Comparison of ENCODE assay signal across 9 cellular contexts in the genomic region with DNA sequence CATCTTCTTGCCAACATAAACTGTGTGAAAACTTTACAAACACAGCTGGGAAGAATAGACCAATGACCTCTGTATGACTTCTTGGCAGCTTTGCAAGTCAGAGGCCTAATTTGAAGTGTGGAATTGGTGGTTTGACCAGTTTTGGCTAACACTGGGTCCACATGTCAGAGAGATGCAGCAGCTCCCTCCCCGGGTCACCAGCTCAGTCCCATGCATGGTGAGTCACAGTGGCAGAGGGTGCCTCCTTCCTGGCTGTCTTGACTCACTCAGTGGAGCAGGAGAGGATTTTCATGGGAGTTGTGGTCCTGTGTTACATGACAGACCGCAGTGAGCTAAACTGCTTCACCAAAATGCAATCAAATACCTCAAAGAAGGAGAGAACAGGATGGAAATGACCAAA. TPM values are rescaled to one million over a fixed set of nuclear protein-coding genes. Genes with fewer than 3 reads are reported as not detected.
DNase-seq lines count a peak whose midpoint lies in the region; ATAC-seq, FAIRE-seq and TF ChIP-seq lines count a peak whose summit lies in the region.
"Had no signal": no experiment of that assay in that cellular context is flagged by ENCODE, and none has a peak within 500 bp of the region (broad histone marks: within the 10 kb centered on the region; RNA-seq: fewer than 3 reads in every experiment).

No MANE protein-coding gene starts in this region.

- no peak for TF ChIP-seq POLR2A in GM12878 (IDR thresholded peaks at IDR 0.05; ENCODE audit: low read depth, low read length)

- in situ Hi-C loops in GM12878 (cut with MboI), result no loop called here

- WGBS in GM12878 (ENCODE audit: insufficient coverage, insufficient replicate concordance, low lambda C conversion rate, missing lambda C conversion rate), result 54% methylated on average over 2 of the region's 2 CpGs

- no peaks in the 10 kb centered on the region for H4K20me1 ChIP-seq in GM12878 (ENCODE audit: control insufficient read depth, insufficient read depth)

- no peak for TF ChIP-seq RAD21 in GM12878 (IDR thresholded peaks at IDR 0.05; ENCODE audit: insufficient read depth, low read depth, low read length)

- H3K36me3 ChIP-seq in GM12878 (ENCODE audit: control insufficient read depth in 2 of 2, insufficient read depth in 2 of 2, low read length in 1 of 2), result no peaks in the 10 kb centered on the region
- H3K36me3 ChIP-seq: heart right ventricle had no signal

- TF ChIP-seq CTCF in GM12878 (IDR thresholded peaks at IDR 0.05 in 2 of 3, conservative IDR thresholded peaks at IDR 0.05 in 1 of 3; ENCODE audit: control insufficient read depth in 2 of 3, extremely low read depth in 1 of 3, insufficient read depth in 1 of 3, low read depth in 3 of 3, low read length in 3 of 3), result no peak
- no peak for TF ChIP-seq CTCF in retinal pigment epithelial cell (conservative IDR thresholded peaks at IDR 0.05; ENCODE audit: low read depth, low read length)

- no peak overlapping the region for H3K9ac ChIP-seq in GM12878 (ENCODE audit: control insufficient read depth, insufficient read depth, low read length)

- no peaks in the 10 kb centered on the region for H3K79me2 ChIP-seq in GM12878 (ENCODE audit: control insufficient read depth, insufficient read depth, low read length)

- intact Hi-C loops in GM12878 (cut with micrococcal nuclease; ENCODE audit: unreplicated experiment), result no loop called here

- POLR2A ChIA-PET in GM12878 (lab: Charles Lee), result interaction anchor here (1.3 to 1.5 kb wide), 2 partner anchors 8 to 11 kb away, joined by 3 to 7 read pairs; a partner anchor contains a TSS

- ATAC-seq in GM18909 (IDR thresholded peaks at IDR 0.05; ENCODE audit: poor library complexity, unreplicated experiment), result peak; percentile 56
- peak; percentile 78 for ATAC-seq in HG03442 (IDR thresholded peaks at IDR 0.05; ENCODE audit: unreplicated experiment)
- peak; percentile 82 for ATAC-seq in GM12878
- no peak for ATAC-seq in HG02884 (IDR thresholded peaks at IDR 0.05; ENCODE audit: unreplicated experiment)

- peaks cover 4% of the 10 kb centered on the region for H3K9me3 ChIP-seq in GM12878 (replicated peaks; ENCODE audit: control insufficient read depth, insufficient read depth, low read length)
- H3K9me3 ChIP-seq: heart right ventricle had no signal

- CTCF ChIA-PET in GM12878 (lab: Yijun Ruan, JAX), result interaction anchor here (1.0 to 4.7 kb wide), 13 partner anchors 8 to 269 kb away, joined by 3 to 19 read pairs (median 5); a partner anchor contains a TSS

- H3K4me2 ChIP-seq in GM12878 (ENCODE audit: control insufficient read depth, insufficient read depth), result 0 out of 2 replicates have a peak overlapping the region, but pooled peaks have one; percentile 40

- H2AFZ ChIP-seq in GM12878 (ENCODE audit: control insufficient read depth, low read depth, low read length), result peak overlapping the region; percentile 16; the same call in 1 of the 2 replicates

- peaks cover 34% of the 10 kb centered on the region for H3K4me1 ChIP-seq in GM12878 (ENCODE audit: control insufficient read depth, insufficient read depth, low read length)

- peak; percentile 56 for FAIRE-seq in GM12878 (lab: Jason Lieb, UNC)

- H3K4me3 ChIP-seq in GM12878 (0 out of 2 replicates have a peak overlapping the region, but pooled peaks have one; percentile 6), retinal pigment epithelial cell (ENCODE audit: low read length) (no peak overlapping the region)
- H3K4me3 ChIP-seq: heart right ventricle had no signal

- no peaks in the 10 kb centered on the region for H3K27me3 ChIP-seq in GM12878 (replicated peaks in 1 of 2; ENCODE audit: control insufficient read depth in 2 of 2, insufficient read depth in 2 of 2, low read length in 1 of 2)
- H3K27me3 ChIP-seq: heart right ventricle had no signal

- BruUV-seq in GM12878 (replicated peaks; lab: Mats Ljungman, UMichigan), result no TSS peak

- RAD21 ChIA-PET in GM12878 (lab: Charles Lee; ENCODE audit: unreplicated experiment), result interaction anchor here (0.5 to 3.4 kb wide), 11 partner anchors 8 to 226 kb away, joined by 3 to 20 read pairs (median 6); a partner anchor contains a TSS

- H3K27ac ChIP-seq in GM12878 (ENCODE audit: control insufficient read depth, insufficient read depth), result peak overlapping the region; percentile 57

- SMC1A ChIA-PET in GM12878 (lab: Charles Lee; ENCODE audit: uncharacterized antibody, unreplicated experiment), result interaction anchor here (0.8 to 9.6 kb wide), 16 partner anchors 9 to 351 kb away, joined by 3 to 64 read pairs (median 4); no protein-coding TSS in a partner anchor

- TF ChIP-seq EP300 in GM12878 (IDR thresholded peaks at IDR 0.05; ENCODE audit: borderline replicate concordance in 1 of 2, control insufficient read depth in 1 of 2, low read depth in 2 of 2, low read length in 2 of 2), result peak; percentile 38 to 83; a peak in 3 of 4 replicates

- DNase-seq in GM12878 (ENCODE audit: low read depth, low spot score) (peak; percentile 85), retinal pigment epithelial cell (ENCODE audit: low read depth) (peak; percentile 69), NCI-H2227 treated with DMSO at 0.1 percent for 48 hours (lab: John Stamatoyannopoulos, UW) (no peak), NCI-H526 (lab: John Stamatoyannopoulos, UW) (no peak)
- DNase-seq in activated CD4-positive, alpha-beta T cell treated with anti-CD3 and anti-CD28 coated beads for 48 hours, result no peak
- DNase-seq: heart right ventricle had no signal

TF ChIP-seq in GM12878, 131 proteins besides CTCF, POLR2A, EP300 and RAD21 (continues in another document):
- TF ChIP-seq, protein P1, sequence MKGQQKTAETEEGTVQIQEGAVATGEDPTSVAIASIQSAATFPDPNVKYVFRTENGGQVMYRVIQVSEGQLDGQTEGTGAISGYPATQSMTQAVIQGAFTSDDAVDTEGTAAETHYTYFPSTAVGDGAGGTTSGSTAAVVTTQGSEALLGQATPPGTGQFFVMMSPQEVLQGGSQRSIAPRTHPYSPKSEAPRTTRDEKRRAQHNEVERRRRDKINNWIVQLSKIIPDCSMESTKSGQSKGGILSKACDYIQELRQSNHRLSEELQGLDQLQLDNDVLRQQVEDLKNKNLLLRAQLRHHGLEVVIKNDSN (IDR thresholded peaks at IDR 0.05; ENCODE audit: borderline replicate concordance, extremely low read length, insufficient read depth, low read depth, low read length), result no peak
- TF ChIP-seq POLR2AphosphoS5 (IDR thresholded peaks at IDR 0.05; ENCODE audit: low read length) (peak; percentile 38; the same call in 1 of the 2 replicates), SUPT20H (IDR thresholded peaks at IDR 0.05; ENCODE audit: borderline replicate concordance, control insufficient read depth, low read depth, low read length) (no peak), IKZF2 (IDR thresholded peaks at IDR 0.05) (peak; percentile 81 to 86), JUND (IDR thresholded peaks at IDR 0.05; ENCODE audit: low read depth, low read length) (0 out of 2 replicates have a peak, but pooled peaks have one; percentile 8), MTA2 (IDR thresholded peaks at IDR 0.05; ENCODE audit: low read depth) (peak; percentile 91), BHLHE40 (IDR thresholded peaks at IDR 0.05; ENCODE audit: borderline replicate concordance in 1 of 2, low read depth in 2 of 2, low read length in 1 of 2) (peak; percentile 42 to 49; a peak in 2 of 4 replicates), EED (IDR thresholded peaks at IDR 0.05; ENCODE audit: low read depth) (peak; percentile 53), MEF2B (IDR thresholded peaks at IDR 0.05; ENCODE audit: partially characterized antibody, poor library complexity, severe bottlenecking) (peak; percentile 46), FOS (IDR thresholded peaks at IDR 0.05; ENCODE audit: borderline replicate concordance, extremely low read depth, insufficient read length) (no peak), TBL1XR1 (IDR thresholded peaks at IDR 0.05; ENCODE audit: low read depth, low read length) (peak; percentile 56; the same call in 1 of the 2 replicates), SP1 (IDR thresholded peaks at IDR 0.05; ENCODE audit: low read depth, low read length) (peak; percentile 10)
- TF ChIP-seq, protein P2, sequence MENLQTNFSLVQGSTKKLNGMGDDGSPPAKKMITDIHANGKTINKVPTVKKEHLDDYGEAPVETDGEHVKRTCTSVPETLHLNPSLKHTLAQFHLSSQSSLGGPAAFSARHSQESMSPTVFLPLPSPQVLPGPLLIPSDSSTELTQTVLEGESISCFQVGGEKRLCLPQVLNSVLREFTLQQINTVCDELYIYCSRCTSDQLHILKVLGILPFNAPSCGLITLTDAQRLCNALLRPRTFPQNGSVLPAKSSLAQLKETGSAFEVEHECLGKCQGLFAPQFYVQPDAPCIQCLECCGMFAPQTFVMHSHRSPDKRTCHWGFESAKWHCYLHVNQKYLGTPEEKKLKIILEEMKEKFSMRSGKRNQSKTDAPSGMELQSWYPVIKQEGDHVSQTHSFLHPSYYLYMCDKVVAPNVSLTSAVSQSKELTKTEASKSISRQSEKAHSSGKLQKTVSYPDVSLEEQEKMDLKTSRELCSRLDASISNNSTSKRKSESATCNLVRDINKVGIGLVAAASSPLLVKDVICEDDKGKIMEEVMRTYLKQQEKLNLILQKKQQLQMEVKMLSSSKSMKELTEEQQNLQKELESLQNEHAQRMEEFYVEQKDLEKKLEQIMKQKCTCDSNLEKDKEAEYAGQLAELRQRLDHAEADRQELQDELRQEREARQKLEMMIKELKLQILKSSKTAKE (IDR thresholded peaks at IDR 0.05; ENCODE audit: low read depth, poor library complexity, severe bottlenecking), result peak; percentile 64

RNA-seq across cellular contexts. Expression of a gene that starts 8.2 kb away (rescaled TPM):
- total RNA-seq in GM12878 (2013; cell fraction: nucleolus; rRNA removed), result 81.2 and 83.7 TPM in 2 replicates
- total RNA-seq in GM12878 (2014; rRNA removed), result 85.0 and 103 TPM in 2 replicates
- total RNA-seq in GM12878 (2014; rRNA removed; fragmentation: Illumina TruSeq; extraction: Trizol), result 75.2 and 80.4 TPM in 2 replicates
- total RNA-seq in GM12878 (2021), result 62.9 and 66.1 TPM in 2 replicates
- 27.6 TPM for polyA plus RNA-seq in GM12878 (2011; ENCODE audit: low read depth)
- 133 and 173 TPM in 2 replicates for polyA plus RNA-seq in GM12878 (2011; rRNA removed)
- polyA plus RNA-seq in GM12878 (2011; cell fraction: cytosol; rRNA removed), result 61.8 and 66.8 TPM in 2 replicates
- polyA plus RNA-seq in GM12878 (2011; cell fraction: nucleus; rRNA removed), result 44.3 and 53.4 TPM in 2 replicates
- 35.5 and 48.1 TPM in 2 replicates for polyA plus RNA-seq in GM12878 (2012)
- polyA plus RNA-seq in GM12878 (2014; fragmentation: Illumina TruSeq; extraction: Trizol), result 80.1 and 91.5 TPM in 2 replicates
- polyA plus RNA-seq in GM12878 (2014; fragmentation: Nextera tagmentation; extraction: Ambion mirVana), result 100 to 1,000 TPM in 1 of 2 experiments, 10 to 100 TPM in 1; 76.4 to 101 TPM
- 71.3 and 86.3 TPM in 2 replicates for polyA plus RNA-seq in GM12878 (2014; rRNA removed)
- 100 to 1,000 TPM; 120 to 128 TPM for polyA plus RNA-seq in GM12878 (2016; fragmentation: Nextera tagmentation; extraction: Ambion mirVana)
- 50.3 and 64.1 TPM in 2 replicates for polyA minus RNA-seq in GM12878 (2011; rRNA and poly(A)+ RNA removed)
- 14.7 and 17.2 TPM in 2 replicates for polyA minus RNA-seq in GM12878 (2011; cell fraction: cytosol; rRNA and poly(A)+ RNA removed)
- polyA minus RNA-seq in GM12878 (2011; cell fraction: nucleus; rRNA and poly(A)+ RNA removed), result 31.4 and 42.0 TPM in 2 replicates

Comparison
In these comparisons a context has a peak if more than half of its experiments do, and no peak if none do; other contexts are left out.
1. DNase-seq: peak in GM12878 (single experiment) and retinal pigment epithelial cell (single experiment); none in activated CD4-positive, alpha-beta T cell treated with anti-CD3 and anti-CD28 coated beads for 48 hours (single experiment), NCI-H2227 treated with DMSO at 0.1 percent for 48 hours (single experiment) and NCI-H526 (0 of 2).